1 cellular context compared by ENCODE assay signal in genomic region chr3:5186854-5187151, GRCh38.
TF ChIP-seq lines count a peak whose summit lies in the region.

No MANE protein-coding gene starts in this region.

TF ChIP-seq in WTC11, 78 proteins besides CTCF, POLR2A, EP300 and RAD21 (continued from another document):
- TF ChIP-seq, protein P1, sequence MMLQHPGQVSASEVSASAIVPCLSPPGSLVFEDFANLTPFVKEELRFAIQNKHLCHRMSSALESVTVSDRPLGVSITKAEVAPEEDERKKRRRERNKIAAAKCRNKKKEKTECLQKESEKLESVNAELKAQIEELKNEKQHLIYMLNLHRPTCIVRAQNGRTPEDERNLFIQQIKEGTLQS (CRISPR knock-in tag; conservative IDR thresholded peaks at IDR 0.05): no peak
- TF ChIP-seq, protein P2, sequence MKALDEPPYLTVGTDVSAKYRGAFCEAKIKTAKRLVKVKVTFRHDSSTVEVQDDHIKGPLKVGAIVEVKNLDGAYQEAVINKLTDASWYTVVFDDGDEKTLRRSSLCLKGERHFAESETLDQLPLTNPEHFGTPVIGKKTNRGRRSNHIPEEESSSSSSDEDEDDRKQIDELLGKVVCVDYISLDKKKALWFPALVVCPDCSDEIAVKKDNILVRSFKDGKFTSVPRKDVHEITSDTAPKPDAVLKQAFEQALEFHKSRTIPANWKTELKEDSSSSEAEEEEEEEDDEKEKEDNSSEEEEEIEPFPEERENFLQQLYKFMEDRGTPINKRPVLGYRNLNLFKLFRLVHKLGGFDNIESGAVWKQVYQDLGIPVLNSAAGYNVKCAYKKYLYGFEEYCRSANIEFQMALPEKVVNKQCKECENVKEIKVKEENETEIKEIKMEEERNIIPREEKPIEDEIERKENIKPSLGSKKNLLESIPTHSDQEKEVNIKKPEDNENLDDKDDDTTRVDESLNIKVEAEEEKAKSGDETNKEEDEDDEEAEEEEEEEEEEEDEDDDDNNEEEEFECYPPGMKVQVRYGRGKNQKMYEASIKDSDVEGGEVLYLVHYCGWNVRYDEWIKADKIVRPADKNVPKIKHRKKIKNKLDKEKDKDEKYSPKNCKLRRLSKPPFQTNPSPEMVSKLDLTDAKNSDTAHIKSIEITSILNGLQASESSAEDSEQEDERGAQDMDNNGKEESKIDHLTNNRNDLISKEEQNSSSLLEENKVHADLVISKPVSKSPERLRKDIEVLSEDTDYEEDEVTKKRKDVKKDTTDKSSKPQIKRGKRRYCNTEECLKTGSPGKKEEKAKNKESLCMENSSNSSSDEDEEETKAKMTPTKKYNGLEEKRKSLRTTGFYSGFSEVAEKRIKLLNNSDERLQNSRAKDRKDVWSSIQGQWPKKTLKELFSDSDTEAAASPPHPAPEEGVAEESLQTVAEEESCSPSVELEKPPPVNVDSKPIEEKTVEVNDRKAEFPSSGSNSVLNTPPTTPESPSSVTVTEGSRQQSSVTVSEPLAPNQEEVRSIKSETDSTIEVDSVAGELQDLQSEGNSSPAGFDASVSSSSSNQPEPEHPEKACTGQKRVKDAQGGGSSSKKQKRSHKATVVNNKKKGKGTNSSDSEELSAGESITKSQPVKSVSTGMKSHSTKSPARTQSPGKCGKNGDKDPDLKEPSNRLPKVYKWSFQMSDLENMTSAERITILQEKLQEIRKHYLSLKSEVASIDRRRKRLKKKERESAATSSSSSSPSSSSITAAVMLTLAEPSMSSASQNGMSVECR (CRISPR knock-in tag; IDR thresholded peaks at IDR 0.05; ENCODE audit: borderline replicate concordance): no peak
- TF ChIP-seq, protein P3, sequence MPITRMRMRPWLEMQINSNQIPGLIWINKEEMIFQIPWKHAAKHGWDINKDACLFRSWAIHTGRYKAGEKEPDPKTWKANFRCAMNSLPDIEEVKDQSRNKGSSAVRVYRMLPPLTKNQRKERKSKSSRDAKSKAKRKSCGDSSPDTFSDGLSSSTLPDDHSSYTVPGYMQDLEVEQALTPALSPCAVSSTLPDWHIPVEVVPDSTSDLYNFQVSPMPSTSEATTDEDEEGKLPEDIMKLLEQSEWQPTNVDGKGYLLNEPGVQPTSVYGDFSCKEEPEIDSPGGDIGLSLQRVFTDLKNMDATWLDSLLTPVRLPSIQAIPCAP (CRISPR knock-in tag; IDR thresholded peaks at IDR 0.05): no peak
